Comparison of ENCODE assay signal across 8 cellular contexts in genomic region chr3:119579366-119580147, GRCh38. TPM values are rescaled to one million over a fixed set of nuclear protein-coding genes. Genes with fewer than 3 reads are reported as not detected.
DNase-seq lines count a peak whose midpoint lies in the region; TF ChIP-seq lines count a peak whose summit lies in the region.

Gene ADPRH (plus strand): TSS chr3:119579492. CDS start chr3:119582170, 2,678 bp downstream.

- H3K9me3 ChIP-seq in HAP-1: no peaks in the 10 kb centered on the region
- H3K9me3 ChIP-seq in MM.1S (replicated peaks; ENCODE audit: insufficient read depth, low read length): no peaks in the 10 kb centered on the region
- H3K9me3 ChIP-seq in endocrine pancreas (ENCODE audit: control insufficient read depth, low read length): no peaks in the 10 kb centered on the region
- no peaks in the 10 kb centered on the region for H3K9me3 ChIP-seq in mesenchymal stem cell (ENCODE audit: control insufficient read depth, low read length)

- H2AK5ac ChIP-seq in mesenchymal stem cell (ENCODE audit: low read length, severe bottlenecking): no peak within 1 kb of the TSS

- H3K27me3 ChIP-seq in HAP-1 (ENCODE audit: low read depth) (no peaks in the 10 kb centered on the region), MM.1S (replicated peaks; ENCODE audit: insufficient read depth, low read length) (no peaks in the 10 kb centered on the region), endocrine pancreas (ENCODE audit: control insufficient read depth, insufficient read depth, low read length) (no peaks in the 10 kb centered on the region), mesenchymal stem cell (ENCODE audit: control insufficient read depth in 1 of 2, insufficient read depth in 1 of 2, low read length in 2 of 2) (no peaks in the 10 kb centered on the region)

- H3K4me2 ChIP-seq in MM.1S (ENCODE audit: low read depth, low read length) (peak within 1 kb of the TSS; percentile 75), mesenchymal stem cell (ENCODE audit: low read length, poor library complexity, severe bottlenecking) (peak within 1 kb of the TSS; percentile 98)

- H4K91ac ChIP-seq in mesenchymal stem cell (ENCODE audit: low read length): peak within 1 kb of the TSS; percentile 71

- H3K9ac ChIP-seq in MM.1S (ENCODE audit: low read length) (peak within 1 kb of the TSS; percentile 26; the same call in 1 of the 2 replicates), endocrine pancreas (ENCODE audit: control insufficient read depth, insufficient read depth, low read length) (peak within 1 kb of the TSS; percentile 62), mesenchymal stem cell (ENCODE audit: low read length) (peak within 1 kb of the TSS; percentile 90)

- peaks cover 3% of the 10 kb centered on the region; the same call in 1 of the 2 replicates for H3F3A ChIP-seq in MM.1S (ENCODE audit: insufficient read depth, low read length)

- H3K79me1 ChIP-seq in mesenchymal stem cell (replicated peaks; ENCODE audit: low read length, poor library complexity, severe bottlenecking): no peaks in the 10 kb centered on the region

- no peaks in the 10 kb centered on the region for H3K9me2 ChIP-seq in MM.1S (replicated peaks; ENCODE audit: insufficient read depth, low read length)

- TF ChIP-seq CTCF in MM.1S (IDR thresholded peaks at IDR 0.05; ENCODE audit: low read length): no peak

- H3K4me1 ChIP-seq in HAP-1 (peaks cover 14% of the 10 kb centered on the region), MM.1S (ENCODE audit: low read length) (no peaks in the 10 kb centered on the region), endocrine pancreas (ENCODE audit: control insufficient read depth, insufficient read depth, low read length) (no peaks in the 10 kb centered on the region), mesenchymal stem cell (ENCODE audit: control insufficient read depth, insufficient read depth, low read depth, low read length) (peaks cover 6% of the 10 kb centered on the region)

- H3K23ac ChIP-seq in mesenchymal stem cell (ENCODE audit: low read length in 2 of 2): peak within 1 kb of the TSS; percentile 60 to 64

- H2BK12ac ChIP-seq in mesenchymal stem cell (ENCODE audit: low read length in 2 of 2): peak within 1 kb of the TSS in 1 of 2 experiments; percentile 63

- peak within 1 kb of the TSS; percentile 64 for H2BK120ac ChIP-seq in mesenchymal stem cell (ENCODE audit: low read depth, low read length)

- in situ Hi-C loops in HAP-1 (cut with MboI; ENCODE audit: low sequenced_read_pairs): no loop called here

- peak within 1 kb of the TSS; percentile 75 to 80 for H3K18ac ChIP-seq in mesenchymal stem cell (ENCODE audit: low read depth in 1 of 2, low read length in 2 of 2)

- H3K14ac ChIP-seq in mesenchymal stem cell (ENCODE audit: low read length in 2 of 2): no peak within 1 kb of the TSS

- H3K27ac ChIP-seq in MM.1S (ENCODE audit: low read length) (no peak within 1 kb of the TSS), mesenchymal stem cell (ENCODE audit: low read length, poor library complexity, severe bottlenecking) (peak within 1 kb of the TSS; percentile 64)

- peak within 1 kb of the TSS; percentile 92 for H2BK15ac ChIP-seq in mesenchymal stem cell (ENCODE audit: low read depth, poor library complexity, severe bottlenecking)

- peak; percentile 70 for TF ChIP-seq POLR2A in GM15510 (IDR thresholded peaks at IDR 0.05; ENCODE audit: borderline replicate concordance, extremely low read depth, insufficient read length)

- WGBS in mesenchymal stem cell: 2% methylated on average over 61 of the region's 73 CpGs

- H3K36me3 ChIP-seq in HAP-1 (replicated peaks) (no peaks in the 10 kb centered on the region; the same call in 1 of the 2 replicates), MM.1S (replicated peaks; ENCODE audit: insufficient read depth, low read length) (no peaks in the 10 kb centered on the region), endocrine pancreas (ENCODE audit: control insufficient read depth, insufficient read depth, low read length) (no peaks in the 10 kb centered on the region), mesenchymal stem cell (ENCODE audit: control insufficient read depth in 1 of 2, insufficient read depth in 2 of 2, low read depth in 1 of 2, low read length in 2 of 2) (no peaks in the 10 kb centered on the region)

- no peak within 1 kb of the TSS for H2BK5ac ChIP-seq in mesenchymal stem cell (ENCODE audit: low read depth, low read length, poor library complexity, severe bottlenecking)

- peak within 1 kb of the TSS; percentile 97 for H4K8ac ChIP-seq in mesenchymal stem cell (ENCODE audit: low read length)

- H3K4me3 ChIP-seq in HAP-1 (peak within 1 kb of the TSS; percentile 28), MM.1S (ENCODE audit: low read length) (peak within 1 kb of the TSS; percentile 62), endocrine pancreas (ENCODE audit: control insufficient read depth, insufficient read depth, low read length) (peak within 1 kb of the TSS; percentile 83), mesenchymal stem cell (ENCODE audit: insufficient read depth in 1 of 2, low read depth in 1 of 2, low read length in 2 of 2) (peak within 1 kb of the TSS; percentile 68 to 71)

- DNase-seq in HAP-1 (ENCODE audit: low spot score in 2 of 2) (peak; percentile 28 to 80), MM.1S (peak; percentile 40), mesenchymal stem cell (peak; percentile 66), T1000 (lab: John Stamatoyannopoulos, UW) (no peak)
- peak; percentile 31 for DNase-seq in activated CD4-positive, alpha-beta T cell treated with anti-CD3 and anti-CD28 coated beads, Interleukin-2, amount 50 U/mL, for 1 hour
- peak; percentile 74 for DNase-seq in stimulated activated CD8-positive, alpha-beta memory T cell treated with anti-CD3 and anti-CD28 coated beads, Interleukin-4, amount 100 ng/mL, for 48 hours

- peak within 1 kb of the TSS; percentile 82 for H2AFZ ChIP-seq in MM.1S (ENCODE audit: low read length)
- peak within 1 kb of the TSS; percentile 95 for H2AFZ ChIP-seq in mesenchymal stem cell (ENCODE audit: low read depth, low read length)

- H3K79me2 ChIP-seq in MM.1S (ENCODE audit: low read length): no peaks in the 10 kb centered on the region

- H4K20me1 ChIP-seq in MM.1S (ENCODE audit: insufficient read depth, low read length): no peaks in the 10 kb centered on the region

- H3K4ac ChIP-seq in mesenchymal stem cell (ENCODE audit: low read depth in 1 of 2, low read length in 2 of 2): peak within 1 kb of the TSS; percentile 67 to 88

RNA-seq across cellular contexts. Expression of gene ADPRH, which starts in this region (rescaled TPM):
- polyA plus RNA-seq in mesenchymal stem cell (2013, experiment 1 of 2): 1.3 TPM
- polyA plus RNA-seq in mesenchymal stem cell (2013, experiment 2 of 2): 1.5 TPM

Comparison
In these comparisons a context has a peak if more than half of its experiments do, and no peak if none do; other contexts are left out.
1. H3K4me3 ChIP-seq: peak in every context shown above with its lines; median percentile 83 in endocrine pancreas; 70 in mesenchymal stem cell; 62 in MM.1S; 28 in HAP-1.
2. H3K9ac ChIP-seq: peak in every context shown above with its lines; median percentile 90 in mesenchymal stem cell; 62 in endocrine pancreas; 26 in MM.1S.